ENCODE assay signal across 13 cellular contexts in the genomic region with DNA sequence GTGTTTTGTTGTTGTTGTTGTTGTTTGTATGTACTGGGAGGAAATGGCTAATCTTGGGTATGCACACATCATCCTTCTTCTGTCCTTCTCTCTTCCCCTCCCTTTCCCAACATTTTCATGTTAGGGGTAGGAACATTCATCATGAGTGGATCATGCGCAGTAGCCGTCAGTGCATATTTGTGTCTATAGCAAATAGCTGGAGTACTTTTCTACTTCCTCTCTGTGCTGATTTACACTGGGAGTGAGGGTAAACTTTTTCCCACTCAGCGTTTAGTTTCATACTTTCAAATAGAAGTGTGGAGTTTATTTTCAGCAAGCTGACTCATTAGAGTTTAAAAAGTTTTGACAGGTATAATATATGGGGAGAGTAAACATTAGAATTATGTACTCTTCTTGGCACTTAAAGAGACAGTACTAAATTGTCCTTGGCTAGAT.
DNase-seq lines count a peak whose midpoint lies in the region; ATAC-seq and TF ChIP-seq lines count a peak whose summit lies in the region.
"Had no signal": no experiment of that assay in that cellular context is flagged by ENCODE, and none has a peak within 500 bp of the region (broad histone marks: within the 10 kb centered on the region; RNA-seq: fewer than 3 reads in every experiment).

No MANE protein-coding gene starts in this region.

- H3K4me3 Mint-ChIP-seq in nephron progenitor cell, result peak overlapping the region; percentile 98

- POLR2A ChIA-PET in RWPE1 (lab: Yijun Ruan, JAX; ENCODE audit: low non-redundant PET), result no interaction called here

- H3K9me3 ChIP-seq in MG63, result no peaks in the 10 kb centered on the region
- H3K9me3 ChIP-seq: BE2C, tibial nerve had no signal

- H3K36me3 ChIP-seq in MG63, result no peaks in the 10 kb centered on the region
- H3K36me3 ChIP-seq: BE2C, tibial nerve had no signal

- H3K4me3 ChIP-seq in MG63 (peak overlapping the region; percentile 26), fibroblast of the aortic adventitia (ENCODE audit: low read depth, low read length) (peak overlapping the region; percentile 85)
- H3K4me3 ChIP-seq: SK-N-MC had no signal

- no peaks in the 10 kb centered on the region for H3K9me3 Mint-ChIP-seq in nephron progenitor cell

- CTCF ChIA-PET in RWPE1 (lab: Yijun Ruan, JAX), result no interaction called here

- peaks cover 12% of the 10 kb centered on the region for H3K27me3 Mint-ChIP-seq in nephron progenitor cell (ENCODE audit: low read depth, poor library complexity)

- H3K4me1 Mint-ChIP-seq in nephron progenitor cell, result peaks cover 26% of the 10 kb centered on the region

- H3K36me3 Mint-ChIP-seq in nephron progenitor cell (ENCODE audit: low read depth), result no peaks in the 10 kb centered on the region

- no peak for TF ChIP-seq CTCF in 22Rv1 (IDR thresholded peaks at IDR 0.05)
- TF ChIP-seq CTCF in fibroblast of the aortic adventitia (IDR thresholded peaks at IDR 0.05; ENCODE audit: insufficient read depth, low read length), result no peak
- no peak for TF ChIP-seq CTCF in nephron progenitor cell (IDR thresholded peaks at IDR 0.05)
- TF ChIP-seq CTCF in RWPE1 (conservative IDR thresholded peaks at IDR 0.05; ENCODE audit: low read depth), result no peak

- DNase-seq in MG63 (peak; percentile 20), fibroblast of the aortic adventitia (ENCODE audit: low read depth) (peak; percentile 87), nephron progenitor cell (no peak), RWPE1 (ENCODE audit: low spot score) (no peak)
- DNase-seq: BE2C; NCI-H2081; stimulated activated CD4-positive, alpha-beta T cell treated with anti-CD3 and anti-CD28 coated beads, Interleukin-15, amount 100 ng/mL, for 24 hours had no signal

- H3K27ac ChIP-seq in 22Rv1 (peak overlapping the region; percentile 53), RWPE1 (no peak overlapping the region)
- H3K27ac ChIP-seq: SK-N-MC had no signal

- H3K27ac Mint-ChIP-seq in nephron progenitor cell, result no peak overlapping the region

- ATAC-seq in HG03095 (IDR thresholded peaks at IDR 0.05; ENCODE audit: unreplicated experiment) (no peak), HG03520 (IDR thresholded peaks at IDR 0.05; ENCODE audit: unreplicated experiment) (no peak), HG02870 (IDR thresholded peaks at IDR 0.05; ENCODE audit: unreplicated experiment) (no peak)

- no peaks in the 10 kb centered on the region for H3K27me3 ChIP-seq in MG63

Comparison
In these comparisons a context has a peak if more than half of its experiments do, and no peak if none do; other contexts are left out.
1. DNase-seq: peak in MG63 (single experiment) and fibroblast of the aortic adventitia (single experiment); none in nephron progenitor cell (single experiment) and RWPE1 (single experiment).